In genomic region chr2:235073938-235074337, GRCh38 we compare ENCODE assay signal across 14 cellular contexts.
"Had no signal": no experiment of that assay in that cellular context is flagged by ENCODE, and none has a peak within 500 bp of the region (broad histone marks: within the 10 kb centered on the region; RNA-seq: fewer than 3 reads in every experiment).

No MANE protein-coding gene starts in this region.

- ATAC-seq: left colon; natural killer cell; sciatic nerve; stimulated activated naive CD8-positive, alpha-beta T cell treated with anti-CD3 and anti-CD28 coated beads, Interleukin-15, Interleukin-2, amounts not matched to agents 100 U/mL and 50 U/mL, for 24 hours had no signal

- H3K27me3 ChIP-seq: ascending aorta, upper lobe of left lung had no signal

- H3K27me3 Mint-ChIP-seq: progenitor cell of endocrine pancreas had no signal

- H3K4me1 ChIP-seq: ascending aorta, upper lobe of left lung had no signal

- H3K4me3 Mint-ChIP-seq: activated naive CD4-positive, alpha-beta T cell treated with anti-CD3 and anti-CD28 coated beads for 36 hours; memory B cell; natural killer cell had no signal

- H3K36me3 Mint-ChIP-seq: memory B cell, natural killer cell had no signal

- H3K9me3 Mint-ChIP-seq: activated naive CD4-positive, alpha-beta T cell treated with anti-CD3 and anti-CD28 coated beads for 36 hours; activated T-helper 2 cell treated with anti-CD3 and anti-CD28 coated beads, Interferon-gamma antibody, Interleukin-2, Interleukin-4, amounts not matched to agents 10 μg/mL and 5 μg/mL and 100 μg/mL, durations not matched to agents 14 hours and 24 hours and 36 hours; natural killer cell had no signal

- H3K4me1 Mint-ChIP-seq: memory B cell, natural killer cell had no signal

- H3K9me3 ChIP-seq: ascending aorta, upper lobe of left lung had no signal

- H3K4me3 ChIP-seq: ascending aorta, upper lobe of left lung had no signal

- H3K27ac ChIP-seq: ascending aorta, upper lobe of left lung, WERI-Rb-1 had no signal

- DNase-seq: activated CD4-positive, alpha-beta T cell treated with anti-CD3 and anti-CD28 coated beads, Interleukin-2, amount 50 U/mL, for 48 hours; activated naive CD4-positive, alpha-beta T cell treated with anti-CD3 and anti-CD28 coated beads for 36 hours; left colon; natural killer cell; stimulated activated naive CD8-positive, alpha-beta T cell treated with anti-CD3 and anti-CD28 coated beads, Interleukin-15, Interleukin-2, amounts not matched to agents 100 U/mL and 50 U/mL, for 24 hours; upper lobe of left lung; WERI-Rb-1 had no signal

- H3K36me3 ChIP-seq: ascending aorta, upper lobe of left lung, WERI-Rb-1 had no signal

- H3K27ac Mint-ChIP-seq: activated naive CD4-positive, alpha-beta T cell treated with anti-CD3 and anti-CD28 coated beads for 36 hours; activated T-helper 2 cell treated with anti-CD3 and anti-CD28 coated beads, Interferon-gamma antibody, Interleukin-2, Interleukin-4, amounts not matched to agents 10 μg/mL and 5 μg/mL and 100 μg/mL, durations not matched to agents 14 hours and 24 hours and 36 hours; memory B cell; natural killer cell; progenitor cell of endocrine pancreas had no signal

- FAIRE-seq: bronchial epithelial cell, frontal cortex had no signal
